ENCODE assay signal across 1 cellular context in genomic region chr22:46604306-46604690, GRCh38.
TF ChIP-seq lines count a peak whose summit lies in the region.

No MANE protein-coding gene starts in this region.

TF ChIP-seq in K562, 482 proteins besides CTCF, POLR2A, EP300 and RAD21 (continued from another document and continues in another):
- TF ChIP-seq NKRF (IDR thresholded peaks at IDR 0.05; ENCODE audit: borderline replicate concordance) (peak; percentile 22; the same call in 1 of the 2 replicates), NELFE (IDR thresholded peaks at IDR 0.05; ENCODE audit: insufficient read depth, insufficient read length) (no peak), RFX7 (CRISPR knock-in tag; IDR thresholded peaks at IDR 0.05) (no peak), YBX1 (IDR thresholded peaks at IDR 0.05) (no peak), CBX1 (IDR thresholded peaks at IDR 0.05; ENCODE audit: low read depth) (no peak), JUN (IDR thresholded peaks at IDR 0.05; ENCODE audit: borderline replicate concordance, low read depth, low read length) (no peak), JUN (CRISPR knock-in tag; IDR thresholded peaks at IDR 0.05; ENCODE audit: borderline replicate concordance) (no peak), FIP1L1 (IDR thresholded peaks at IDR 0.05; ENCODE audit: low read depth, low read length, poor library complexity, severe bottlenecking) (no peak), MTA1 (IDR thresholded peaks at IDR 0.05; ENCODE audit: borderline replicate concordance) (peak; percentile 18; the same call in 1 of the 2 replicates), NCOA1 (IDR thresholded peaks at IDR 0.05; ENCODE audit: low read depth) (peak; percentile 82; the same call in 1 of the 2 replicates), ZNF184 (CRISPR knock-in tag; IDR thresholded peaks at IDR 0.05) (no peak), ZKSCAN3 (CRISPR knock-in tag; IDR thresholded peaks at IDR 0.05) (no peak), HNRNPUL1 (IDR thresholded peaks at IDR 0.05; ENCODE audit: low read length) (no peak), GATA2 (CRISPR knock-in tag; IDR thresholded peaks at IDR 0.05) (peak; percentile 85), SMAD3 (CRISPR knock-in tag; conservative IDR thresholded peaks at IDR 0.05) (no peak), KLF13 (tag; IDR thresholded peaks at IDR 0.05; ENCODE audit: borderline replicate concordance, low read depth) (no peak), CHD2 (IDR thresholded peaks at IDR 0.05; ENCODE audit: low read depth, low read length) (no peak), ZNF174 (CRISPR knock-in tag; IDR thresholded peaks at IDR 0.05) (no peak), SRSF3 (IDR thresholded peaks at IDR 0.05; ENCODE audit: insufficient read depth, low read length) (no peak), ZFX (CRISPR knock-in tag; IDR thresholded peaks at IDR 0.05) (no peak), FOS (IDR thresholded peaks at IDR 0.05; ENCODE audit: extremely low read depth, insufficient read length) (no peak), ZNF274 (IDR thresholded peaks at IDR 0.05; ENCODE audit: borderline replicate concordance, low read depth, low read length) (no peak), ARNT (IDR thresholded peaks at IDR 0.05) (peak; percentile 72 to 85; a peak in 3 of 4 replicates), NCOR1 (IDR thresholded peaks at IDR 0.05) (peak; percentile 92), NFYB (IDR thresholded peaks at IDR 0.05; ENCODE audit: extremely low read depth, insufficient read length) (no peak), PHF21A (IDR thresholded peaks at IDR 0.05; ENCODE audit: borderline replicate concordance, low read depth) (no peak), STAT5B (CRISPR knock-in tag; IDR thresholded peaks at IDR 0.05) (no peak), CXXC5 (CRISPR knock-in tag; IDR thresholded peaks at IDR 0.05) (no peak), C11orf30 (IDR thresholded peaks at IDR 0.05; ENCODE audit: low read depth) (no peak), HNRNPLL (IDR thresholded peaks at IDR 0.05; ENCODE audit: low read depth, low read length, poor library complexity, severe bottlenecking) (no peak), ZNF143 (CRISPR knock-in tag; IDR thresholded peaks at IDR 0.05) (no peak), ZNF695 (CRISPR knock-in tag; IDR thresholded peaks at IDR 0.05) (no peak), DMBX1 (CRISPR knock-in tag; IDR thresholded peaks at IDR 0.05; ENCODE audit: borderline replicate concordance) (0 out of 2 replicates have a peak, but pooled peaks have one; percentile 23), ZC3H8 (IDR thresholded peaks at IDR 0.05) (no peak), TCFL5 (CRISPR knock-in tag; conservative IDR thresholded peaks at IDR 0.05) (no peak), ZBTB7A (IDR thresholded peaks at IDR 0.05; ENCODE audit: borderline replicate concordance, control insufficient read depth, low read depth, low read length) (no peak), ZNF644 (tag; IDR thresholded peaks at IDR 0.05; ENCODE audit: low read depth) (no peak), ZNF197 (CRISPR knock-in tag; IDR thresholded peaks at IDR 0.05; ENCODE audit: low read depth) (no peak; the same call in 1 of the 2 replicates), XRCC5 (IDR thresholded peaks at IDR 0.05; ENCODE audit: low read depth, low read length) (no peak), ZKSCAN8 (CRISPR knock-in tag; IDR thresholded peaks at IDR 0.05) (peak; percentile 71; the same call in 1 of the 2 replicates), NEUROD1 (IDR thresholded peaks at IDR 0.05; ENCODE audit: borderline replicate concordance, low read depth, low read length, partially characterized antibody) (peak; percentile 69), AFF4 (CRISPR knock-in tag; IDR thresholded peaks at IDR 0.05) (no peak), SOX6 (IDR thresholded peaks at IDR 0.05) (peak; percentile 68)
- TF ChIP-seq, protein P1, sequence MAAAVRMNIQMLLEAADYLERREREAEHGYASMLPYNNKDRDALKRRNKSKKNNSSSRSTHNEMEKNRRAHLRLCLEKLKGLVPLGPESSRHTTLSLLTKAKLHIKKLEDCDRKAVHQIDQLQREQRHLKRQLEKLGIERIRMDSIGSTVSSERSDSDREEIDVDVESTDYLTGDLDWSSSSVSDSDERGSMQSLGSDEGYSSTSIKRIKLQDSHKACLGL (CRISPR knock-in tag; IDR thresholded peaks at IDR 0.05; ENCODE audit: borderline replicate concordance, poor library complexity, severe bottlenecking) = no peak
- TF ChIP-seq, protein P2, sequence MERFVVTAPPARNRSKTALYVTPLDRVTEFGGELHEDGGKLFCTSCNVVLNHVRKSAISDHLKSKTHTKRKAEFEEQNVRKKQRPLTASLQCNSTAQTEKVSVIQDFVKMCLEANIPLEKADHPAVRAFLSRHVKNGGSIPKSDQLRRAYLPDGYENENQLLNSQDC (CRISPR knock-in tag; IDR thresholded peaks at IDR 0.05) = no peak
- TF ChIP-seq, protein P3, sequence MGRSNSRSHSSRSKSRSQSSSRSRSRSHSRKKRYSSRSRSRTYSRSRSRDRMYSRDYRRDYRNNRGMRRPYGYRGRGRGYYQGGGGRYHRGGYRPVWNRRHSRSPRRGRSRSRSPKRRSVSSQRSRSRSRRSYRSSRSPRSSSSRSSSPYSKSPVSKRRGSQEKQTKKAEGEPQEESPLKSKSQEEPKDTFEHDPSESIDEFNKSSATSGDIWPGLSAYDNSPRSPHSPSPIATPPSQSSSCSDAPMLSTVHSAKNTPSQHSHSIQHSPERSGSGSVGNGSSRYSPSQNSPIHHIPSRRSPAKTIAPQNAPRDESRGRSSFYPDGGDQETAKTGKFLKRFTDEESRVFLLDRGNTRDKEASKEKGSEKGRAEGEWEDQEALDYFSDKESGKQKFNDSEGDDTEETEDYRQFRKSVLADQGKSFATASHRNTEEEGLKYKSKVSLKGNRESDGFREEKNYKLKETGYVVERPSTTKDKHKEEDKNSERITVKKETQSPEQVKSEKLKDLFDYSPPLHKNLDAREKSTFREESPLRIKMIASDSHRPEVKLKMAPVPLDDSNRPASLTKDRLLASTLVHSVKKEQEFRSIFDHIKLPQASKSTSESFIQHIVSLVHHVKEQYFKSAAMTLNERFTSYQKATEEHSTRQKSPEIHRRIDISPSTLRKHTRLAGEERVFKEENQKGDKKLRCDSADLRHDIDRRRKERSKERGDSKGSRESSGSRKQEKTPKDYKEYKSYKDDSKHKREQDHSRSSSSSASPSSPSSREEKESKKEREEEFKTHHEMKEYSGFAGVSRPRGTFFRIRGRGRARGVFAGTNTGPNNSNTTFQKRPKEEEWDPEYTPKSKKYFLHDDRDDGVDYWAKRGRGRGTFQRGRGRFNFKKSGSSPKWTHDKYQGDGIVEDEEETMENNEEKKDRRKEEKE (IDR thresholded peaks at IDR 0.05; ENCODE audit: borderline replicate concordance in 1 of 2, control insufficient read depth in 1 of 2, low read depth in 2 of 2, low read length in 1 of 2) = no peak
- TF ChIP-seq, protein P4, sequence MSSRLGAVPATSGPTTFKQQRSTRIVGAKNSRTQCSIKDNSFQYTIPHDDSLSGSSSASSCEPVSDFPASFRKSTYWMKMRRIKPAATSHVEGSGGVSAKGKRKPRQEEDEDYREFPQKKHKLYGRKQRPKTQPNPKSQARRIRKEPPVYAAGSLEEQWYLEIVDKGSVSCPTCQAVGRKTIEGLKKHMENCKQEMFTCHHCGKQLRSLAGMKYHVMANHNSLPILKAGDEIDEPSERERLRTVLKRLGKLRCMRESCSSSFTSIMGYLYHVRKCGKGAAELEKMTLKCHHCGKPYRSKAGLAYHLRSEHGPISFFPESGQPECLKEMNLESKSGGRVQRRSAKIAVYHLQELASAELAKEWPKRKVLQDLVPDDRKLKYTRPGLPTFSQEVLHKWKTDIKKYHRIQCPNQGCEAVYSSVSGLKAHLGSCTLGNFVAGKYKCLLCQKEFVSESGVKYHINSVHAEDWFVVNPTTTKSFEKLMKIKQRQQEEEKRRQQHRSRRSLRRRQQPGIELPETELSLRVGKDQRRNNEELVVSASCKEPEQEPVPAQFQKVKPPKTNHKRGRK (tag; IDR thresholded peaks at IDR 0.05) = no peak
- TF ChIP-seq, protein P5, sequence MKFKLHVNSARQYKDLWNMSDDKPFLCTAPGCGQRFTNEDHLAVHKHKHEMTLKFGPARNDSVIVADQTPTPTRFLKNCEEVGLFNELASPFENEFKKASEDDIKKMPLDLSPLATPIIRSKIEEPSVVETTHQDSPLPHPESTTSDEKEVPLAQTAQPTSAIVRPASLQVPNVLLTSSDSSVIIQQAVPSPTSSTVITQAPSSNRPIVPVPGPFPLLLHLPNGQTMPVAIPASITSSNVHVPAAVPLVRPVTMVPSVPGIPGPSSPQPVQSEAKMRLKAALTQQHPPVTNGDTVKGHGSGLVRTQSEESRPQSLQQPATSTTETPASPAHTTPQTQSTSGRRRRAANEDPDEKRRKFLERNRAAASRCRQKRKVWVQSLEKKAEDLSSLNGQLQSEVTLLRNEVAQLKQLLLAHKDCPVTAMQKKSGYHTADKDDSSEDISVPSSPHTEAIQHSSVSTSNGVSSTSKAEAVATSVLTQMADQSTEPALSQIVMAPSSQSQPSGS (CRISPR knock-in tag; IDR thresholded peaks at IDR 0.05) = no peak
